ENCODE assay signal across 23 cellular contexts in genomic region chr2:80363330-80363729, GRCh38. TPM values are rescaled to one million over a fixed set of nuclear protein-coding genes. Genes with fewer than 3 reads are reported as not detected.
A peak's percentile ranks its signal among the peaks of the same experiment; 100 is the strongest.
DNase-seq lines count a peak whose midpoint lies in the region; ATAC-seq and TF ChIP-seq lines count a peak whose summit lies in the region.
"Had no signal": no experiment of that assay in that cellular context is flagged by ENCODE, and none has a peak within 500 bp of the region (broad histone marks: within the 10 kb centered on the region; RNA-seq: fewer than 3 reads in every experiment).

No MANE protein-coding gene starts in this region.

- peaks cover 52% of the 10 kb centered on the region for H3K4me1 Mint-ChIP-seq in GM23338
- H3K4me1 Mint-ChIP-seq in endodermal cell = peaks cover 61% of the 10 kb centered on the region
- H3K4me1 Mint-ChIP-seq: CD4-positive, CD25-positive, alpha-beta regulatory T cell had no signal

- H3K36me3 Mint-ChIP-seq in GM23338 (ENCODE audit: low read depth) = no peaks in the 10 kb centered on the region
- no peaks in the 10 kb centered on the region for H3K36me3 Mint-ChIP-seq in endodermal cell (ENCODE audit: low read depth)
- H3K36me3 Mint-ChIP-seq: CD4-positive, CD25-positive, alpha-beta regulatory T cell had no signal

- H3K4me2 ChIP-seq in GM23338 (no peak overlapping the region), SK-N-SH (no peak overlapping the region)

- TF ChIP-seq CTCF in cardiac muscle cell (IDR thresholded peaks at IDR 0.05; ENCODE audit: low read depth, low read length) = no peak
- TF ChIP-seq CTCF in GM23338 (conservative IDR thresholded peaks at IDR 0.05; ENCODE audit: low read depth in 2 of 2) = no peak
- TF ChIP-seq CTCF in endodermal cell (conservative IDR thresholded peaks at IDR 0.05) = no peak
- no peak for TF ChIP-seq CTCF in SK-N-SH (IDR thresholded peaks at IDR 0.05)

- WGBS in endodermal cell (ENCODE audit: insufficient coverage in 1 of 2, insufficient read length in 1 of 2), 2 experiments = 61 to 68% methylated on average over 4 to 5 of the region's 5 CpGs
- 84% methylated on average over 5 of the region's 5 CpGs for WGBS in SK-N-SH (ENCODE audit: low lambda C conversion rate)

- H3K27me3 Mint-ChIP-seq in GM23338 (ENCODE audit: insufficient read depth, low read depth, poor library complexity) (peaks cover 24% of the 10 kb centered on the region), endodermal cell (ENCODE audit: insufficient read depth) (peaks cover 26% of the 10 kb centered on the region)
- H3K27me3 Mint-ChIP-seq: CD4-positive, CD25-positive, alpha-beta regulatory T cell had no signal

- H2AFZ ChIP-seq in GM23338 = no peak overlapping the region
- no peak overlapping the region for H2AFZ ChIP-seq in SK-N-SH (ENCODE audit: low read depth)

- H3K4me1 ChIP-seq in cardiac muscle cell (ENCODE audit: low read depth) = peaks cover 22% of the 10 kb centered on the region
- H3K4me1 ChIP-seq in GM23338 (ENCODE audit: insufficient read depth) = peaks cover 28% of the 10 kb centered on the region
- H3K4me1 ChIP-seq in endodermal cell (ENCODE audit: control insufficient read depth, insufficient read depth, low read length) = peaks cover 14% of the 10 kb centered on the region
- peaks cover 5 to 16% of the 10 kb centered on the region in 2 experiments; a peak in 2 of 4 replicates for H3K4me1 ChIP-seq in SK-N-SH (ENCODE audit: control insufficient read depth in 1 of 2, insufficient read depth in 2 of 2, low read depth in 1 of 2, low read length in 1 of 2)
- H3K4me1 ChIP-seq: SJCRH30 had no signal

- DNase-seq in cardiac muscle cell (ENCODE audit: low read depth in 1 of 2, low spot score in 1 of 2) (no peak), Right ventricle myocardium inferior (ENCODE audit: missing footprints) (no peak), GM23338 (ENCODE audit: low spot score) (peak; percentile 8), endodermal cell (no peak), putamen (ENCODE audit: low spot score) (peak; percentile 13), SK-N-SH (no peak), DMS79 (lab: John Stamatoyannopoulos, UW) (no peak)
- DNase-seq: 8988T; ACHN; BE2C; CD4-positive, CD25-positive, alpha-beta regulatory T cell; GOT3; NCI-H1092; NCI-H1417 treated with DMSO at 0.1 percent for 48 hours; NCI-H1694 treated with DMSO at 0.1 percent for 48 hours; NCI-H2081; NCI-H226; NCI-H510A; SJCRH30 had no signal

- H3K27ac ChIP-seq in cardiac muscle cell (peak overlapping the region; percentile 45), GM23338 (ENCODE audit: low read depth) (no peak overlapping the region), endodermal cell (ENCODE audit: low read depth, low read length) (no peak overlapping the region), SK-N-SH (ENCODE audit: low read depth in 2 of 2, low read length in 1 of 2) (no peak overlapping the region)
- H3K27ac ChIP-seq: HL-60, SJCRH30 had no signal

- no peak overlapping the region for H3K27ac Mint-ChIP-seq in GM23338
- H3K27ac Mint-ChIP-seq in endodermal cell = no peak overlapping the region
- H3K27ac Mint-ChIP-seq: CD4-positive, CD25-positive, alpha-beta regulatory T cell had no signal

- H3F3A ChIP-seq in GM23338 (replicated peaks; ENCODE audit: low read depth) (no peaks in the 10 kb centered on the region), SK-N-SH (replicated peaks; ENCODE audit: insufficient read depth) (no peaks in the 10 kb centered on the region)

- POLR2A ChIA-PET in SK-N-SH (lab: Yijun Ruan, JAX) = no interaction called here

- H3K27me3 ChIP-seq in cardiac muscle cell (no peaks in the 10 kb centered on the region), GM23338 (ENCODE audit: insufficient read depth) (peaks cover 78% of the 10 kb centered on the region), endodermal cell (ENCODE audit: control insufficient read depth, insufficient read depth, low read length, poor library complexity, severe bottlenecking) (no peaks in the 10 kb centered on the region), SK-N-SH (ENCODE audit: insufficient read depth) (no peaks in the 10 kb centered on the region)
- H3K27me3 ChIP-seq: BE2C had no signal

- H3K4me3 Mint-ChIP-seq in GM23338 (no peak overlapping the region), endodermal cell (no peak overlapping the region)
- H3K4me3 Mint-ChIP-seq: CD4-positive, CD25-positive, alpha-beta regulatory T cell had no signal

- TF ChIP-seq EP300 in SK-N-SH (IDR thresholded peaks at IDR 0.05; ENCODE audit: borderline replicate concordance in 1 of 2, low read depth in 1 of 2, low read length in 1 of 2) = no peak

- H3K79me2 ChIP-seq in GM23338 (replicated peaks; ENCODE audit: insufficient read depth) (no peaks in the 10 kb centered on the region), SK-N-SH (ENCODE audit: insufficient read depth) (no peaks in the 10 kb centered on the region; the same call in 1 of the 2 replicates)

- H3K4me3 ChIP-seq in cardiac muscle cell = no peak overlapping the region
- H3K4me3 ChIP-seq in GM23338 = no peak overlapping the region
- H3K4me3 ChIP-seq in endodermal cell (ENCODE audit: low read length) = peak overlapping the region; percentile 64
- H3K4me3 ChIP-seq in SK-N-SH (ENCODE audit: low read depth in 2 of 2, low read length in 1 of 2) = no peak overlapping the region
- H3K4me3 ChIP-seq: SJCRH30 had no signal

- H4K20me1 ChIP-seq in GM23338 (replicated peaks; ENCODE audit: insufficient read depth) = no peaks in the 10 kb centered on the region
- H4K20me1 ChIP-seq in SK-N-SH (ENCODE audit: insufficient read depth) = no peaks in the 10 kb centered on the region

- H3K9ac ChIP-seq in endodermal cell (ENCODE audit: extremely low read depth, low read length, poor library complexity, severe bottlenecking) (no peak overlapping the region), SK-N-SH (no peak overlapping the region)

- no peaks in the 10 kb centered on the region for H3K9me3 Mint-ChIP-seq in GM23338
- H3K9me3 Mint-ChIP-seq in endodermal cell = no peaks in the 10 kb centered on the region

- CTCF ChIA-PET in SK-N-SH (lab: Yijun Ruan, JAX) = interaction anchor here (2.9 kb wide), 1 partner anchor 37 kb away, joined by 17 read pairs; no protein-coding TSS in a partner anchor

- ATAC-seq in Right ventricle myocardium inferior (no peak), GM23338 (no peak), GM18520 (IDR thresholded peaks at IDR 0.05; ENCODE audit: unreplicated experiment) (no peak)
- ATAC-seq: HCT116 had no signal

- intact Hi-C loops in Right ventricle myocardium inferior (cut with DNase I) = no loop called here

- no peaks in the 10 kb centered on the region for H3K36me3 ChIP-seq in cardiac muscle cell
- H3K36me3 ChIP-seq in GM23338 (ENCODE audit: insufficient read depth) = no peaks in the 10 kb centered on the region
- H3K36me3 ChIP-seq in endodermal cell (ENCODE audit: control insufficient read depth, insufficient read depth, low read length) = no peaks in the 10 kb centered on the region
- H3K36me3 ChIP-seq in SK-N-SH (replicated peaks in 1 of 2; ENCODE audit: control insufficient read depth in 1 of 2, insufficient read depth in 2 of 2, low read length in 1 of 2) = no peaks in the 10 kb centered on the region
- H3K36me3 ChIP-seq: BE2C, SJCRH30 had no signal

- no peaks in the 10 kb centered on the region for H3K9me3 ChIP-seq in cardiac muscle cell (ENCODE audit: low read depth)
- H3K9me3 ChIP-seq in endodermal cell (ENCODE audit: control insufficient read depth, low read length) = no peaks in the 10 kb centered on the region
- H3K9me3 ChIP-seq in SK-N-SH = no peaks in the 10 kb centered on the region
- H3K9me3 ChIP-seq: BE2C, SJCRH30 had no signal

- no peak for TF ChIP-seq RAD21 in SK-N-SH (IDR thresholded peaks at IDR 0.05; ENCODE audit: low read length)

- H3K9me2 ChIP-seq in GM23338 (ENCODE audit: insufficient read depth) (no peaks in the 10 kb centered on the region), SK-N-SH (no peaks in the 10 kb centered on the region)

TF ChIP-seq in GM23338, 12 proteins besides CTCF, POLR2A, EP300 and RAD21 (continues in another document):
- TF ChIP-seq POLR2AphosphoS5 (IDR thresholded peaks at IDR 0.05; ENCODE audit: low read depth) = no peak
- TF ChIP-seq EZH2phosphoT487 (IDR thresholded peaks at IDR 0.05; ENCODE audit: unreplicated experiment) = no peak

TF ChIP-seq in SK-N-SH, 30 proteins besides CTCF, POLR2A, EP300 and RAD21 (continues in another document):
- TF ChIP-seq RCOR1 (IDR thresholded peaks at IDR 0.05; ENCODE audit: low read length) (no peak), YY1 (IDR thresholded peaks at IDR 0.05; ENCODE audit: low read depth) (no peak), RFX5 (IDR thresholded peaks at IDR 0.05; ENCODE audit: low read length) (no peak), GATA2 (CRISPR knock-in tag; IDR thresholded peaks at IDR 0.05) (no peak), PBX3 (IDR thresholded peaks at IDR 0.05) (no peak)
- TF ChIP-seq, protein P1, sequence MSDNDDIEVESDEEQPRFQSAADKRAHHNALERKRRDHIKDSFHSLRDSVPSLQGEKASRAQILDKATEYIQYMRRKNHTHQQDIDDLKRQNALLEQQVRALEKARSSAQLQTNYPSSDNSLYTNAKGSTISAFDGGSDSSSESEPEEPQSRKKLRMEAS (IDR thresholded peaks at IDR 0.05; ENCODE audit: low read depth) = no peak

RNA-seq across cellular contexts. Expression of gene LRRTM1, which starts 58.8 kb away (rescaled TPM):
- total RNA-seq in cardiac muscle cell (17.4 and 18.0 TPM in 2 replicates), Right ventricle myocardium inferior (0.68 TPM), endodermal cell (10 to 100 TPM in 1 of 2 donors, 1 to 10 TPM in 1; 3.3 to 11.3 TPM)
- polyA plus RNA-seq in cardiac muscle cell (7.7 and 12.6 TPM in 2 replicates), GM23338 (2016; fragmentation: Nextera tagmentation; extraction: Ambion mirVana) (0.34 and 0.47 TPM in 2 replicates), SK-N-SH (2012; rRNA removed) (1.1 and 1.6 TPM in 2 replicates)
- 0.27 and 1.3 TPM in 2 replicates for total RNA-seq in GM23338 (2014; rRNA removed; shearing (Covaris generic))
- 2.0 TPM for polyA plus RNA-seq in endodermal cell (2013, experiment 1 of 2)
- 1.5 TPM for polyA plus RNA-seq in endodermal cell (2013, experiment 2 of 2)
- polyA plus RNA-seq in SK-N-SH (2012; cell fraction: cytosol; rRNA removed) = 0.73 and 0.83 TPM in 2 replicates
- polyA plus RNA-seq in SK-N-SH (2012; cell fraction: nucleus; rRNA removed) = 2.5 TPM in 2 replicates
- total RNA-seq: CD4-positive, CD25-positive, alpha-beta regulatory T cell; Daoy; SJCRH30 had no signal
- polyA plus RNA-seq: CD4-positive, CD25-positive, alpha-beta regulatory T cell had no signal

Comparison
In these comparisons a context has a peak if more than half of its experiments do, and no peak if none do; other contexts are left out.
1. DNase-seq: peak in GM23338 (single experiment) and putamen (single experiment); none in cardiac muscle cell (0 of 2), Right ventricle myocardium inferior (single experiment), endodermal cell (single experiment), SK-N-SH (single experiment) and DMS79 (single experiment).